ENCODE assay signal across 8 cellular contexts in the genomic region with DNA sequence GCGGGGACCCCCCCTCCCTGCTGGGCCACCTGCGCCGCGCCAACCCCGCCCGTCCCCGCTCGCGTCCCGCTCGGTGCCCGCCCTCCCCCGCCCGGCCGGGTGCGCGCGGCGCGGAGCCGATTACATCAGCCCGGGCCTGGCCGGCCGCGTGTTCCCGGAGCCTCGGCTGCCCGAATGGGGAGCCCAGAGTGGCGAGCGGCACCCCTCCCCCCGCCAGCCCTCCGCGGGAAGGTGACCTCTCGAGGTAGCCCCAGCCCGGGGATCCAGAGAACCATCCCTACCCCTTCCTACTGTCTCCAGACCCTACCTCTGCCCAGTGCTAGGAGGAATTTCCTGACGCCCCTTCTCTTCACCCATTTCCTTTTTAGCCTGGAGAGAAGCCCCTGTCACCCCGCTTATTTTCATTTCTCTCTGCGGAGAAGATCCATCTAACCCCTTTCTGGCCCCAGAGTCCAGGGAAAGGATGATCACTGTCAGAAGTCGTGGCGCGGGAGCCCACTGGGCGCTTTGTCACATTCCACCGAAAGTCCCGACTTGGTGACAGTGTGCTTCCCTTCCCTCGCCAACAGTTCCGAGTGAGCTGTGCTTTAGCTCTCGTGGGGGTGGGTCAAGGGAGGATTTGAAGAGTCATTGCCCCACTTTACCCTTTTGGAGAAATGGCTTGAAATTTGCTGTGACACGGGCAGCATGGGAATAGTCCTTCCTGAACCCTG. TPM values are rescaled to one million over a fixed set of nuclear protein-coding genes. Genes with fewer than 3 reads are reported as not detected.
A peak's percentile ranks its signal among the peaks of the same experiment; 100 is the strongest.
DNase-seq lines count a peak whose midpoint lies in the region; ATAC-seq and TF ChIP-seq lines count a peak whose summit lies in the region.

No MANE protein-coding gene starts in this region.

- DNase-seq in GM04504 (ENCODE audit: low read depth): peak; percentile 42
- DNase-seq in WTC11 (ENCODE audit: low spot score): peak; percentile 69
- DNase-seq in central memory CD4-positive, alpha-beta T cell: peak; percentile 10
- DNase-seq in left colon: peak; percentile 27 to 86
- DNase-seq in stimulated activated CD4-positive, alpha-beta T cell treated with anti-CD3 and anti-CD28 coated beads, Interleukin-1b, Interleukin-23, amount 100 ng/mL, for 4 hours (ENCODE audit: low read depth in 2 of 2): peak; percentile 52 to 64

- POLR2A ChIA-PET in WTC11 (lab: Charles Lee): interaction anchor here (0.6 kb wide), 1 partner anchor 14 kb away, joined by 3 read pairs; no protein-coding TSS in a partner anchor

- no peaks in the 10 kb centered on the region for H3K27me3 ChIP-seq in HUES64 (ENCODE audit: insufficient read depth, low read length)

- H3K4me3 Mint-ChIP-seq in WTC11: peak overlapping the region; percentile 94

- peak overlapping the region; percentile 82 for H3K4me3 ChIP-seq in HUES64 (ENCODE audit: low read length)

- intact Hi-C loops in left colon (cut with DNase I, micrococcal nuclease): no loop called here

- no peaks in the 10 kb centered on the region for H3K9me3 ChIP-seq in HUES64 (ENCODE audit: insufficient read depth, low read depth, low read length)

- no peak for TF ChIP-seq CTCF in WTC11 (IDR thresholded peaks at IDR 0.05)

- peaks cover 14% of the 10 kb centered on the region for H3K36me3 ChIP-seq in HUES64 (ENCODE audit: insufficient read depth, low read length)

- CTCF ChIA-PET in WTC11 (lab: Charles Lee): interaction anchor here (0.6 to 3.4 kb wide), 12 partner anchors 10 to 606 kb away, joined by 3 to 56 read pairs (median 5); no protein-coding TSS in a partner anchor

- peaks cover 2% of the 10 kb centered on the region; the same call in 1 of the 2 replicates for H3K27me3 Mint-ChIP-seq in WTC11 (ENCODE audit: low read depth)

- H3K9ac ChIP-seq in HUES64 (ENCODE audit: low read depth, low read length): peak overlapping the region; percentile 93

- H3K9me3 Mint-ChIP-seq in WTC11: no peaks in the 10 kb centered on the region

- H3K4me1 Mint-ChIP-seq in WTC11: peaks cover 43% of the 10 kb centered on the region

- 0 out of 2 replicates have a peak, but pooled peaks have one; percentile 0 for ATAC-seq in WTC11
- peak; percentile 48 for ATAC-seq in left colon
- no peak for ATAC-seq in GM19467 (IDR thresholded peaks at IDR 0.05; ENCODE audit: unreplicated experiment)
- ATAC-seq in GM19351 (IDR thresholded peaks at IDR 0.05; ENCODE audit: unreplicated experiment): no peak

- WGBS in HUES64: 2% methylated on average over 48 of the region's 48 CpGs

- peak overlapping the region; percentile 73 for H3K27ac Mint-ChIP-seq in WTC11

- H3K27ac ChIP-seq in HUES64 (ENCODE audit: low read depth, low read length): peak overlapping the region; percentile 63; the same call in 1 of the 2 replicates

- peaks cover 5% of the 10 kb centered on the region for H3K36me3 Mint-ChIP-seq in WTC11

- peaks cover 28% of the 10 kb centered on the region for H3K4me1 ChIP-seq in HUES64 (ENCODE audit: insufficient read depth, low read length)

TF ChIP-seq in WTC11, 78 proteins besides CTCF, POLR2A, EP300 and RAD21:
- TF ChIP-seq MYBL2 (CRISPR knock-in tag; IDR thresholded peaks at IDR 0.05): peak; percentile 15; the same call in 1 of the 2 replicates
- TF ChIP-seq HMGXB4 (CRISPR knock-in tag; IDR thresholded peaks at IDR 0.05): peak; percentile 8; the same call in 1 of the 2 replicates
- TF ChIP-seq GABPB1 (CRISPR knock-in tag; IDR thresholded peaks at IDR 0.05): peak; percentile 98
- no peak for TF ChIP-seq ZBTB21 (CRISPR knock-in tag; IDR thresholded peaks at IDR 0.05; ENCODE audit: borderline replicate concordance)
- TF ChIP-seq GTF2I (CRISPR knock-in tag; conservative IDR thresholded peaks at IDR 0.05): no peak
- peak; percentile 90 for TF ChIP-seq MAX (CRISPR knock-in tag; IDR thresholded peaks at IDR 0.05)
- peak; percentile 7; the same call in 1 of the 2 replicates for TF ChIP-seq ZNF281 (CRISPR knock-in tag; IDR thresholded peaks at IDR 0.05)
- TF ChIP-seq ZBTB43 (CRISPR knock-in tag; IDR thresholded peaks at IDR 0.05): no peak

RNA-seq across cellular contexts. Expression of gene VEGFA, which starts 2.0 kb away (rescaled TPM):
- 16.1 TPM for polyA plus RNA-seq in HUES64 (2013, experiment 1 of 2)
- polyA plus RNA-seq in HUES64 (2013, experiment 2 of 2): 24.3 TPM
- total RNA-seq in WTC11 (2021): 41.9 to 44.4 TPM (median 43.8 TPM) in 3 replicates
- total RNA-seq in left colon: 100 to 1,000 TPM; 107 to 110 TPM

Comparison
In these comparisons a context has a peak if more than half of its experiments do, and no peak if none do; other contexts are left out.
1. DNase-seq: peak in every context shown above with its lines; median percentile 69 in WTC11; 58 in stimulated activated CD4-positive, alpha-beta T cell treated with anti-CD3 and anti-CD28 coated beads, Interleukin-1b, Interleukin-23, amount 100 ng/mL, for 4 hours; 56 in left colon; 42 in GM04504; 10 in central memory CD4-positive, alpha-beta T cell.
2. ATAC-seq: peak in WTC11 (single experiment) and left colon (single experiment); none in GM19467 (single experiment) and GM19351 (single experiment).